In the genomic region with DNA sequence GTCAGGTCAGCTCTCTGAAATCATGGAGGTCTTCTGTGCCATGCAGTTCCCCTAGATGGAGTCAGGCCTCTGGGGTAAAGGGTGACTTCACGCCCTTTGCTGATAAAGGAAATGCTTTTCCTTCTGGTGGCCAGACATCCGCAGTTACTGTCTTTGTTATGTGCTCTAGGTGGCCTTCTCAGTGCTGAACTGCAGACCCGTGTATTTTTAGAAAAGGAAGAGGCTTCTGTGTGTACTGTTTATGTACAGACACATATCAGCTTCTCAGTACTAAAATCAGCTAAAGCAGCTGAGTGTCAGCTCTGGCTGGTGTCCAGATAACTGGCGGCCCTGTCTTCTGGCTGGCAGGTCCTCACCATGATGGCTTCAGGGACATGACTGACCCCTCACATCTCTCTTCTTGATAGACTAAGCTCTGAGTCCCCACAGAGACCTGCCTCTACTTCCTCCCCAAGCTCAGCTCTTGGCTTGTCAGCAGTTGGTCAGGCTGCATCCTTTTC, we compare ENCODE assay signal across 8 cellular contexts.
A peak's percentile ranks its signal among the peaks of the same experiment; 100 is the strongest.
DNase-seq lines count a peak whose midpoint lies in the region; ATAC-seq and TF ChIP-seq lines count a peak whose summit lies in the region.

No MANE protein-coding gene starts in this region.

- no peaks in the 10 kb centered on the region for H3K36me3 Mint-ChIP-seq in activated naive CD4-positive, alpha-beta T cell treated with anti-CD3 and anti-CD28 coated beads, Interleukin-2, amount 50 U/mL, for 72 hours

- no peak for TF ChIP-seq EP300 in gastroesophageal sphincter (IDR thresholded peaks at IDR 0.05)

- TF ChIP-seq CTCF in gastroesophageal sphincter (IDR thresholded peaks at IDR 0.05) (no peak), brain microvascular endothelial cell (IDR thresholded peaks at IDR 0.05; ENCODE audit: low read depth, low read length, missing control alignments) (no peak)

- H3K4me3 ChIP-seq in gastroesophageal sphincter: no peak overlapping the region
- no peak overlapping the region for H3K4me3 ChIP-seq in brain microvascular endothelial cell (ENCODE audit: low read depth, low read length)

- peaks cover 10 to 74% (median 35%) of the 10 kb centered on the region in 3 donors for H3K4me1 ChIP-seq in gastroesophageal sphincter

- peaks cover 49% of the 10 kb centered on the region for H3K4me1 Mint-ChIP-seq in stimulated activated naive CD8-positive, alpha-beta T cell treated with anti-CD3 and anti-CD28 coated beads, Interleukin-15, amount 100 ng/mL, for 72 hours

- peak; percentile 28 to 47 for ATAC-seq in activated naive CD4-positive, alpha-beta T cell treated with anti-CD3 and anti-CD28 coated beads, Interleukin-2, amount 50 U/mL, for 72 hours
- ATAC-seq in gastroesophageal sphincter: peak; percentile 26
- peak; percentile 71 for ATAC-seq in stimulated activated naive CD8-positive, alpha-beta T cell treated with anti-CD3 and anti-CD28 coated beads, Interleukin-15, amount 100 ng/mL, for 72 hours

- no peaks in the 10 kb centered on the region for H3K9me3 Mint-ChIP-seq in activated naive CD4-positive, alpha-beta T cell treated with anti-CD3 and anti-CD28 coated beads, Interleukin-2, amount 50 U/mL, for 72 hours
- H3K9me3 Mint-ChIP-seq in stimulated activated naive CD8-positive, alpha-beta T cell treated with anti-CD3 and anti-CD28 coated beads, Interleukin-15, amount 100 ng/mL, for 72 hours: no peaks in the 10 kb centered on the region

- peak overlapping the region in 3 of 4 donors; percentile 33 to 57 (median 51) for H3K27ac ChIP-seq in gastroesophageal sphincter
- H3K27ac ChIP-seq in brain microvascular endothelial cell: no peak overlapping the region

- in situ Hi-C loops in brain microvascular endothelial cell (cut with HindIII; ENCODE audit: low pct_ligation_motif_present, low sequenced_read_pairs): no loop called here

- DNase-seq in activated naive CD4-positive, alpha-beta T cell treated with anti-CD3 and anti-CD28 coated beads, Interleukin-2, amount 50 U/mL, for 72 hours (ENCODE audit: low spot score in 2 of 2): no peak
- DNase-seq in activated naive CD4-positive, alpha-beta T cell (lab: John Stamatoyannopoulos, UW): no peak
- peak; percentile 25 for DNase-seq in NCI-H69 (lab: John Stamatoyannopoulos, UW)
- DNase-seq in stimulated activated naive CD8-positive, alpha-beta T cell treated with anti-CD3 and anti-CD28 coated beads, Interleukin-15, amount 100 ng/mL, for 72 hours: no peak
- DNase-seq in stimulated activated CD4-positive, alpha-beta T cell treated with anti-CD3 and anti-CD28 coated beads, Interleukin-1b, Interleukin-23, amount 100 ng/mL, for 48 hours: no peak
- no peak for DNase-seq in brain microvascular endothelial cell
- DNase-seq in NCI-H524 treated with DMSO at 0.1 percent for 48 hours (lab: John Stamatoyannopoulos, UW): no peak

- H3K4me3 Mint-ChIP-seq in stimulated activated naive CD8-positive, alpha-beta T cell treated with anti-CD3 and anti-CD28 coated beads, Interleukin-15, amount 100 ng/mL, for 72 hours: peak overlapping the region; percentile 24 to 48

- 9 to 31% methylated on average over 3 of the region's 4 CpGs for WGBS in gastroesophageal sphincter (ENCODE audit: low coverage in 1 of 2), 2 donors

- no peaks in the 10 kb centered on the region for H3K36me3 ChIP-seq in gastroesophageal sphincter
- H3K36me3 ChIP-seq in brain microvascular endothelial cell (replicated peaks): no peaks in the 10 kb centered on the region

- H3K27ac Mint-ChIP-seq in activated naive CD4-positive, alpha-beta T cell treated with anti-CD3 and anti-CD28 coated beads, Interleukin-2, amount 50 U/mL, for 72 hours: peak overlapping the region in 1 of 2 donors; percentile 46
- H3K27ac Mint-ChIP-seq in stimulated activated naive CD8-positive, alpha-beta T cell treated with anti-CD3 and anti-CD28 coated beads, Interleukin-15, amount 100 ng/mL, for 72 hours: peak overlapping the region; percentile 46 to 71

- H3K27me3 ChIP-seq in gastroesophageal sphincter: no peaks in the 10 kb centered on the region
- H3K27me3 ChIP-seq in brain microvascular endothelial cell (replicated peaks): no peaks in the 10 kb centered on the region

- H3K27me3 Mint-ChIP-seq in stimulated activated naive CD8-positive, alpha-beta T cell treated with anti-CD3 and anti-CD28 coated beads, Interleukin-15, amount 100 ng/mL, for 72 hours: no peaks in the 10 kb centered on the region

- no peaks in the 10 kb centered on the region for H3K9me3 ChIP-seq in gastroesophageal sphincter

- no peak for TF ChIP-seq POLR2A in gastroesophageal sphincter (IDR thresholded peaks at IDR 0.05)
